ENCODE assay signal across 17 cellular contexts in genomic region chr5:75536147-75536546, GRCh38.
"Had no signal": no experiment of that assay in that cellular context is flagged by ENCODE, and none has a peak within 500 bp of the region (broad histone marks: within the 10 kb centered on the region; RNA-seq: fewer than 3 reads in every experiment).

No MANE protein-coding gene starts in this region.

- DNase-seq: activated CD4-positive, alpha-beta T cell treated with anti-CD3 and anti-CD28 coated beads, Interleukin-2, amount 50 U/mL, for 48 hours; activated CD4-positive, CD25-positive, alpha-beta regulatory T cell treated with anti-CD3 and anti-CD28 coated beads, Interleukin-2, amount 50 U/mL, for 72 hours; activated CD8-positive, alpha-beta memory T cell treated with anti-CD3 and anti-CD28 coated beads, Interleukin-2, amount 10 ng/mL, durations not matched to agents 7 days and 5 days; activated gamma-delta T cell; activated naive CD8-positive, alpha-beta T cell treated with anti-CD3 and anti-CD28 coated beads for 36 hours; activated T-cell treated with anti-CD3 and anti-CD28 coated beads, Interleukin-2, amount 50 U/mL, for 48 hours; anterior cingulate cortex; esophagus squamous epithelium; head of caudate nucleus; left ventricle myocardium inferior; ovary; stimulated activated CD4-positive, alpha-beta T cell treated with anti-CD3 and anti-CD28 coated beads, Interleukin-15, amount 100 ng/mL, for 24 hours; stimulated activated CD4-positive, alpha-beta T cell treated with anti-CD3 and anti-CD28 coated beads, Interleukin-4, amount 100 ng/mL, for 4 hours had no signal

- H3K9me3 ChIP-seq: ovary had no signal

- H3K27ac ChIP-seq: esophagus squamous epithelium, left ventricle myocardium inferior, ovary, tibial nerve had no signal

- H3K27ac Mint-ChIP-seq: activated CD8-positive, alpha-beta memory T cell treated with anti-CD3 and anti-CD28 coated beads, Interleukin-2, amount 10 ng/mL, durations not matched to agents 7 days and 5 days; activated naive CD8-positive, alpha-beta T cell treated with anti-CD3 and anti-CD28 coated beads for 36 hours; memory B cell; nephron; T-helper 2 cell treated with Interferon-gamma antibody and Interleukin-4, amounts not matched to agents 5 μg/mL and 100 μg/mL, for 36 hours had no signal

- H3K36me3 ChIP-seq: ovary had no signal

- H3K4me3 ChIP-seq: esophagus squamous epithelium, left ventricle myocardium inferior, ovary, tibial nerve had no signal

- H3K27me3 Mint-ChIP-seq: activated CD8-positive, alpha-beta memory T cell treated with anti-CD3 and anti-CD28 coated beads, Interleukin-2, amount 10 ng/mL, durations not matched to agents 7 days and 5 days; activated naive CD8-positive, alpha-beta T cell treated with anti-CD3 and anti-CD28 coated beads for 36 hours; memory B cell had no signal

- H3K4me1 Mint-ChIP-seq: activated CD8-positive, alpha-beta memory T cell treated with anti-CD3 and anti-CD28 coated beads, Interleukin-2, amount 10 ng/mL, durations not matched to agents 7 days and 5 days; nephron had no signal

- H3K4me3 Mint-ChIP-seq: activated CD8-positive, alpha-beta memory T cell treated with anti-CD3 and anti-CD28 coated beads, Interleukin-2, amount 10 ng/mL, durations not matched to agents 7 days and 5 days; activated naive CD8-positive, alpha-beta T cell treated with anti-CD3 and anti-CD28 coated beads for 36 hours; memory B cell; nephron; T-helper 2 cell treated with Interferon-gamma antibody and Interleukin-4, amounts not matched to agents 5 μg/mL and 100 μg/mL, for 36 hours had no signal

- ATAC-seq: activated CD8-positive, alpha-beta memory T cell treated with anti-CD3 and anti-CD28 coated beads, Interleukin-2, amount 10 ng/mL, durations not matched to agents 7 days and 5 days had no signal

- H3K27me3 ChIP-seq: esophagus squamous epithelium, ovary, tibial nerve had no signal
